In genomic region chr11:100876826-100877545, GRCh38 we compare ENCODE assay signal across 1 cellular context.
TF ChIP-seq lines count a peak whose summit lies in the region.

No MANE protein-coding gene starts in this region.

TF ChIP-seq in HEK293, 187 proteins besides CTCF, POLR2A, EP300 and RAD21 (continued from another document):
- TF ChIP-seq, protein P1, sequence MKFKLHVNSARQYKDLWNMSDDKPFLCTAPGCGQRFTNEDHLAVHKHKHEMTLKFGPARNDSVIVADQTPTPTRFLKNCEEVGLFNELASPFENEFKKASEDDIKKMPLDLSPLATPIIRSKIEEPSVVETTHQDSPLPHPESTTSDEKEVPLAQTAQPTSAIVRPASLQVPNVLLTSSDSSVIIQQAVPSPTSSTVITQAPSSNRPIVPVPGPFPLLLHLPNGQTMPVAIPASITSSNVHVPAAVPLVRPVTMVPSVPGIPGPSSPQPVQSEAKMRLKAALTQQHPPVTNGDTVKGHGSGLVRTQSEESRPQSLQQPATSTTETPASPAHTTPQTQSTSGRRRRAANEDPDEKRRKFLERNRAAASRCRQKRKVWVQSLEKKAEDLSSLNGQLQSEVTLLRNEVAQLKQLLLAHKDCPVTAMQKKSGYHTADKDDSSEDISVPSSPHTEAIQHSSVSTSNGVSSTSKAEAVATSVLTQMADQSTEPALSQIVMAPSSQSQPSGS (tag by site-specific recombination; IDR thresholded peaks at IDR 0.05; ENCODE audit: low read depth): peak; percentile 53; the same call in 1 of the 2 replicates
- TF ChIP-seq ZBTB8A (tag by site-specific recombination; IDR thresholded peaks at IDR 0.05): no peak
- no peak for TF ChIP-seq ZNF114 (tag by site-specific recombination; IDR thresholded peaks at IDR 0.05)
- TF ChIP-seq ZBTB20 (tag by site-specific recombination; IDR thresholded peaks at IDR 0.05): no peak
- no peak for TF ChIP-seq MYNN (tag by site-specific recombination; IDR thresholded peaks at IDR 0.05; ENCODE audit: borderline replicate concordance)
- TF ChIP-seq ZNF792 (tag by site-specific recombination; IDR thresholded peaks at IDR 0.05): no peak
- TF ChIP-seq, protein P2, sequence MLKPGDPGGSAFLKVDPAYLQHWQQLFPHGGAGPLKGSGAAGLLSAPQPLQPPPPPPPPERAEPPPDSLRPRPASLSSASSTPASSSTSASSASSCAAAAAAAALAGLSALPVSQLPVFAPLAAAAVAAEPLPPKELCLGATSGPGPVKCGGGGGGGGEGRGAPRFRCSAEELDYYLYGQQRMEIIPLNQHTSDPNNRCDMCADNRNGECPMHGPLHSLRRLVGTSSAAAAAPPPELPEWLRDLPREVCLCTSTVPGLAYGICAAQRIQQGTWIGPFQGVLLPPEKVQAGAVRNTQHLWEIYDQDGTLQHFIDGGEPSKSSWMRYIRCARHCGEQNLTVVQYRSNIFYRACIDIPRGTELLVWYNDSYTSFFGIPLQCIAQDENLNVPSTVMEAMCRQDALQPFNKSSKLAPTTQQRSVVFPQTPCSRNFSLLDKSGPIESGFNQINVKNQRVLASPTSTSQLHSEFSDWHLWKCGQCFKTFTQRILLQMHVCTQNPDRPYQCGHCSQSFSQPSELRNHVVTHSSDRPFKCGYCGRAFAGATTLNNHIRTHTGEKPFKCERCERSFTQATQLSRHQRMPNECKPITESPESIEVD (tag by site-specific recombination; IDR thresholded peaks at IDR 0.05): peak; percentile 86
- TF ChIP-seq, protein P3, sequence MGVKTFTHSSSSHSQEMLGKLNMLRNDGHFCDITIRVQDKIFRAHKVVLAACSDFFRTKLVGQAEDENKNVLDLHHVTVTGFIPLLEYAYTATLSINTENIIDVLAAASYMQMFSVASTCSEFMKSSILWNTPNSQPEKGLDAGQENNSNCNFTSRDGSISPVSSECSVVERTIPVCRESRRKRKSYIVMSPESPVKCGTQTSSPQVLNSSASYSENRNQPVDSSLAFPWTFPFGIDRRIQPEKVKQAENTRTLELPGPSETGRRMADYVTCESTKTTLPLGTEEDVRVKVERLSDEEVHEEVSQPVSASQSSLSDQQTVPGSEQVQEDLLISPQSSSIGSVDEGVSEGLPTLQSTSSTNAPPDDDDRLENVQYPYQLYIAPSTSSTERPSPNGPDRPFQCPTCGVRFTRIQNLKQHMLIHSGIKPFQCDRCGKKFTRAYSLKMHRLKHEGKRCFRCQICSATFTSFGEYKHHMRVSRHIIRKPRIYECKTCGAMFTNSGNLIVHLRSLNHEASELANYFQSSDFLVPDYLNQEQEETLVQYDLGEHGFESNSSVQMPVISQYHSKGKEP (tag by site-specific recombination; IDR thresholded peaks at IDR 0.05): peak; percentile 73
- TF ChIP-seq ZNF529 (tag by site-specific recombination; IDR thresholded peaks at IDR 0.05; ENCODE audit: insufficient replicate concordance): no peak
- TF ChIP-seq, protein P4, sequence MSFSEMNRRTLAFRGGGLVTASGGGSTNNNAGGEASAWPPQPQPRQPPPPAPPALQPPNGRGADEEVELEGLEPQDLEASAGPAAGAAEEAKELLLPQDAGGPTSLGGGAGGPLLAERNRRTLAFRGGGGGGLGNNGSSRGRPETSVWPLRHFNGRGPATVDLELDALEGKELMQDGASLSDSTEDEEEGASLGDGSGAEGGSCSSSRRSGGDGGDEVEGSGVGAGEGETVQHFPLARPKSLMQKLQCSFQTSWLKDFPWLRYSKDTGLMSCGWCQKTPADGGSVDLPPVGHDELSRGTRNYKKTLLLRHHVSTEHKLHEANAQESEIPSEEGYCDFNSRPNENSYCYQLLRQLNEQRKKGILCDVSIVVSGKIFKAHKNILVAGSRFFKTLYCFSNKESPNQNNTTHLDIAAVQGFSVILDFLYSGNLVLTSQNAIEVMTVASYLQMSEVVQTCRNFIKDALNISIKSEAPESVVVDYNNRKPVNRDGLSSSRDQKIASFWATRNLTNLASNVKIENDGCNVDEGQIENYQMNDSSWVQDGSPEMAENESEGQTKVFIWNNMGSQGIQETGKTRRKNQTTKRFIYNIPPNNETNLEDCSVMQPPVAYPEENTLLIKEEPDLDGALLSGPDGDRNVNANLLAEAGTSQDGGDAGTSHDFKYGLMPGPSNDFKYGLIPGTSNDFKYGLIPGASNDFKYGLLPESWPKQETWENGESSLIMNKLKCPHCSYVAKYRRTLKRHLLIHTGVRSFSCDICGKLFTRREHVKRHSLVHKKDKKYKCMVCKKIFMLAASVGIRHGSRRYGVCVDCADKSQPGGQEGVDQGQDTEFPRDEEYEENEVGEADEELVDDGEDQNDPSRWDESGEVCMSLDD (tag by site-specific recombination; IDR thresholded peaks at IDR 0.05): no peak
- TF ChIP-seq ZNF843 (tag by site-specific recombination; IDR thresholded peaks at IDR 0.05): 0 out of 2 replicates have a peak, but pooled peaks have one; percentile 52
- no peak for TF ChIP-seq ZNF626 (tag by site-specific recombination; IDR thresholded peaks at IDR 0.05)
- no peak for TF ChIP-seq ZNF549 (tag by site-specific recombination; IDR thresholded peaks at IDR 0.05)
- 0 out of 2 replicates have a peak, but pooled peaks have one; percentile 43 for TF ChIP-seq INSM2 (tag by site-specific recombination; IDR thresholded peaks at IDR 0.05)
- peak; percentile 44 for TF ChIP-seq ZNF366 (tag by site-specific recombination; conservative IDR thresholded peaks at IDR 0.05)
- no peak for TF ChIP-seq ZFP69B (tag by site-specific recombination; IDR thresholded peaks at IDR 0.05)
- TF ChIP-seq ELK4 (IDR thresholded peaks at IDR 0.05; ENCODE audit: borderline replicate concordance, low read depth, low read length): no peak
- TF ChIP-seq ZNF2 (tag by site-specific recombination; IDR thresholded peaks at IDR 0.05): no peak
- TF ChIP-seq KLF10 (tag by site-specific recombination; IDR thresholded peaks at IDR 0.05): peak; percentile 38; the same call in 1 of the 2 replicates
- no peak for TF ChIP-seq ZNF518A (tag by site-specific recombination; conservative IDR thresholded peaks at IDR 0.05; ENCODE audit: low read depth)
- TF ChIP-seq, protein P5, sequence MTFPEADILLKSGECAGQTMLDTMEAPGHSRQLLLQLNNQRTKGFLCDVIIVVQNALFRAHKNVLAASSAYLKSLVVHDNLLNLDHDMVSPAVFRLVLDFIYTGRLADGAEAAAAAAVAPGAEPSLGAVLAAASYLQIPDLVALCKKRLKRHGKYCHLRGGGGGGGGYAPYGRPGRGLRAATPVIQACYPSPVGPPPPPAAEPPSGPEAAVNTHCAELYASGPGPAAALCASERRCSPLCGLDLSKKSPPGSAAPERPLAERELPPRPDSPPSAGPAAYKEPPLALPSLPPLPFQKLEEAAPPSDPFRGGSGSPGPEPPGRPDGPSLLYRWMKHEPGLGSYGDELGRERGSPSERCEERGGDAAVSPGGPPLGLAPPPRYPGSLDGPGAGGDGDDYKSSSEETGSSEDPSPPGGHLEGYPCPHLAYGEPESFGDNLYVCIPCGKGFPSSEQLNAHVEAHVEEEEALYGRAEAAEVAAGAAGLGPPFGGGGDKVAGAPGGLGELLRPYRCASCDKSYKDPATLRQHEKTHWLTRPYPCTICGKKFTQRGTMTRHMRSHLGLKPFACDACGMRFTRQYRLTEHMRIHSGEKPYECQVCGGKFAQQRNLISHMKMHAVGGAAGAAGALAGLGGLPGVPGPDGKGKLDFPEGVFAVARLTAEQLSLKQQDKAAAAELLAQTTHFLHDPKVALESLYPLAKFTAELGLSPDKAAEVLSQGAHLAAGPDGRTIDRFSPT (tag by site-specific recombination; IDR thresholded peaks at IDR 0.05): 0 out of 2 replicates have a peak, but pooled peaks have one; percentile 26
